ENCODE assay signal across 1 cellular context in the genomic region with DNA sequence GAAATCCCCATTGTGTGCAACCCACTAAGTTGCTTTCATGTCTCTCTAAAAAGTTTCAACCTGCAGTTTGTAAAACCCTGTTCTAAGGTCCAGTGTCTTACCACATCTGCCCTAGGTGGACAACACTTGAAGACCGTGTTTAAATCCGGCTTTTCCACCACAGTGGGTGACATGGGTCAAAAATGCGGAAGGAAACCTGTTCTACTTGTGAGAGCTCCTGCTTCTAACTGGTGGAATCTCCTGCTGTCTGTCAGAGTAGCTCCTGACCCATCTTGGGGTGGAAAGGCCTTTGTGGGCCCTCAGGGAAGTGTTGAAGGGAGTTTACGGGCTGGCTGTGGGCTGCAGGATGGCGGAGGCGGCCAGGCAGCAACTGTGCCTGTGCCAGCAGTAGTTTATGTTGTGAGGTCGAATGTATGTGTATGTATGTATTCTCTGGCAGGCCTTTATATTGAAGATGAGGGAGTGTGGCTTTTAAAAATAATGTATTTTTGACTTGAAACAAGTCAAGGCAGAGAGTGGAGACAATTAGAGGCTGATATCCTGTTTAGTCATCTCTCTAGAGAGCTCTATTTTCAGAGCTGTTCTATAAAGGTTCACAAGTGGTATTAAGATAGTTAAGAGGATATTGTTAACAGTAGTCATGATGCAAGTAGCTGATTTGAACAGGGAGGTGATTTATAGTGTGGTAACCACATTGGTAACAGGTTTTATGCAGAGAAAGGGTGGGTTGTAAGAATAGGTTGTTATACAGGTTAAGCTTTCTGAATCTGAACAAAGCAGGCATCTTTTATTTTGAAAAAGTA.
TF ChIP-seq lines count a peak whose summit lies in the region.

No MANE protein-coding gene starts in this region.

TF ChIP-seq in WTC11, 78 proteins besides CTCF, POLR2A, EP300 and RAD21 (continued from another document):
- TF ChIP-seq, protein P1, sequence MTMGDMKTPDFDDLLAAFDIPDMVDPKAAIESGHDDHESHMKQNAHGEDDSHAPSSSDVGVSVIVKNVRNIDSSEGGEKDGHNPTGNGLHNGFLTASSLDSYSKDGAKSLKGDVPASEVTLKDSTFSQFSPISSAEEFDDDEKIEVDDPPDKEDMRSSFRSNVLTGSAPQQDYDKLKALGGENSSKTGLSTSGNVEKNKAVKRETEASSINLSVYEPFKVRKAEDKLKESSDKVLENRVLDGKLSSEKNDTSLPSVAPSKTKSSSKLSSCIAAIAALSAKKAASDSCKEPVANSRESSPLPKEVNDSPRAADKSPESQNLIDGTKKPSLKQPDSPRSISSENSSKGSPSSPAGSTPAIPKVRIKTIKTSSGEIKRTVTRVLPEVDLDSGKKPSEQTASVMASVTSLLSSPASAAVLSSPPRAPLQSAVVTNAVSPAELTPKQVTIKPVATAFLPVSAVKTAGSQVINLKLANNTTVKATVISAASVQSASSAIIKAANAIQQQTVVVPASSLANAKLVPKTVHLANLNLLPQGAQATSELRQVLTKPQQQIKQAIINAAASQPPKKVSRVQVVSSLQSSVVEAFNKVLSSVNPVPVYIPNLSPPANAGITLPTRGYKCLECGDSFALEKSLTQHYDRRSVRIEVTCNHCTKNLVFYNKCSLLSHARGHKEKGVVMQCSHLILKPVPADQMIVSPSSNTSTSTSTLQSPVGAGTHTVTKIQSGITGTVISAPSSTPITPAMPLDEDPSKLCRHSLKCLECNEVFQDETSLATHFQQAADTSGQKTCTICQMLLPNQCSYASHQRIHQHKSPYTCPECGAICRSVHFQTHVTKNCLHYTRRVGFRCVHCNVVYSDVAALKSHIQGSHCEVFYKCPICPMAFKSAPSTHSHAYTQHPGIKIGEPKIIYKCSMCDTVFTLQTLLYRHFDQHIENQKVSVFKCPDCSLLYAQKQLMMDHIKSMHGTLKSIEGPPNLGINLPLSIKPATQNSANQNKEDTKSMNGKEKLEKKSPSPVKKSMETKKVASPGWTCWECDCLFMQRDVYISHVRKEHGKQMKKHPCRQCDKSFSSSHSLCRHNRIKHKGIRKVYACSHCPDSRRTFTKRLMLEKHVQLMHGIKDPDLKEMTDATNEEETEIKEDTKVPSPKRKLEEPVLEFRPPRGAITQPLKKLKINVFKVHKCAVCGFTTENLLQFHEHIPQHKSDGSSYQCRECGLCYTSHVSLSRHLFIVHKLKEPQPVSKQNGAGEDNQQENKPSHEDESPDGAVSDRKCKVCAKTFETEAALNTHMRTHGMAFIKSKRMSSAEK (CRISPR knock-in tag; IDR thresholded peaks at IDR 0.05; ENCODE audit: borderline replicate concordance): no peak
- TF ChIP-seq, protein P2, sequence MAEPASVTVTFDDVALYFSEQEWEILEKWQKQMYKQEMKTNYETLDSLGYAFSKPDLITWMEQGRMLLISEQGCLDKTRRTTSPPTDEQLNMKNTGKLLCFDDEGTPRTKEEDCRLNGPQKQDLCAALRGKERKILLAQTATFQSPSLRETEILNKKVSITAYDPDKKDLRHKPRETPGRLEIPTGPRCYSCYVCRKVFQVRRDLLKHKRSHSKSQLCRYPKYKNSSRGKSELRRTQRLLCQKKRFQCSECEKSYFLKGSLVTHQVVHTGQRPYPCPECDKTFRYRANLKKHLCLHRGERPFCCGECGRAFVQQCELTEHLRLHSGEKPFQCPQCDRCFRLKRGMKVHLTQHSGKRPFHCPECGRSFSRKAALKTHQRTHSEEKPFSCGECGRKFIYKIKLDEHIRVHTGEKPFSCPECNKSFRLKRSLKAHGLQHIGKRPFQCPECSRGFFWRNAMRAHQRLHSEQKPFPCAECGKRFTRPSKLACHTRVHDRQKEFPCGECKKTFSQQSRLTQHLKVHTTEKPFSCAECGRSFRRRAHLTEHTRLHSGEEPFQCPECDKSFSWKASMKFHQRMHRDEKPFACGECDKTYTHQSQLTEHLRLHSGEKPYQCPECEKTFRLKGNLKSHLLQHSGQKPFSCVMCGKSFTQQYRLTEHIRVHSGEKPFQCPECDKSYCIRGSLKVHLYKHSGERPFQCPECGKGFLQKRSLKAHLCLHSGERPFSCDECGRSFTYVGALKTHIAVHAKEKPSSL (CRISPR knock-in tag; conservative IDR thresholded peaks at IDR 0.05): no peak
- no peak for TF ChIP-seq TCF7 (CRISPR knock-in tag; IDR thresholded peaks at IDR 0.05; ENCODE audit: low read depth)
